ENCODE assay signal across 1 cellular context in genomic region chrX:154749856-154750255, GRCh38.
TF ChIP-seq lines count a peak whose summit lies in the region.

No MANE protein-coding gene starts in this region.

TF ChIP-seq in H1, 55 proteins besides CTCF, POLR2A, EP300 and RAD21:
- TF ChIP-seq RNF2 (IDR thresholded peaks at IDR 0.05; ENCODE audit: borderline replicate concordance, low read depth, low read length, missing control alignments, poor library complexity, severe bottlenecking) (no peak), CREB1 (IDR thresholded peaks at IDR 0.05) (no peak), RBBP5 (IDR thresholded peaks at IDR 0.05; ENCODE audit: borderline replicate concordance, low read depth, low read length) (no peak), CTBP2 (IDR thresholded peaks at IDR 0.05; ENCODE audit: borderline replicate concordance, insufficient read depth, insufficient read length, low read length) (no peak)
- TF ChIP-seq, protein P1, sequence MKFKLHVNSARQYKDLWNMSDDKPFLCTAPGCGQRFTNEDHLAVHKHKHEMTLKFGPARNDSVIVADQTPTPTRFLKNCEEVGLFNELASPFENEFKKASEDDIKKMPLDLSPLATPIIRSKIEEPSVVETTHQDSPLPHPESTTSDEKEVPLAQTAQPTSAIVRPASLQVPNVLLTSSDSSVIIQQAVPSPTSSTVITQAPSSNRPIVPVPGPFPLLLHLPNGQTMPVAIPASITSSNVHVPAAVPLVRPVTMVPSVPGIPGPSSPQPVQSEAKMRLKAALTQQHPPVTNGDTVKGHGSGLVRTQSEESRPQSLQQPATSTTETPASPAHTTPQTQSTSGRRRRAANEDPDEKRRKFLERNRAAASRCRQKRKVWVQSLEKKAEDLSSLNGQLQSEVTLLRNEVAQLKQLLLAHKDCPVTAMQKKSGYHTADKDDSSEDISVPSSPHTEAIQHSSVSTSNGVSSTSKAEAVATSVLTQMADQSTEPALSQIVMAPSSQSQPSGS (IDR thresholded peaks at IDR 0.05; ENCODE audit: low read length), result no peak
